Comparison of ENCODE assay signal across 8 cellular contexts in the genomic region with DNA sequence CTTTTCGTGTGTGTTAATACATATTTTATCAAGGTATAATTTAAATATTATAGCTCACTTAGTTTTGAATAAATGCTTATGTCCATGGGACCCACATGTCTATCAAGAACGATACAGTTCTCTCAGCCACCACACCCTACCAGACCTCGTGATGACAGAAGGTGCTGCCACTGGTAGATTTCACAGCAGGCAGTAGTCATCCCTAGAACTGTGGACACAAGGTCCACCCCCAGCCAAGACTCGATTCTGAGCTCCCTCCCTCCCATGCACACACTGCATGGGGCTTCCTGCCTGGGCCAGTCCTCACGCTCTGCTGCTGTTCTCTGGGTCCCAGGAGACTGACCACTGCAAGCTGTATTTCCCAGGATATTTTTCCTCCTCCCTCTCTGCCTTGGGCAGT. TPM values are rescaled to one million over a fixed set of nuclear protein-coding genes. Genes with fewer than 3 reads are reported as not detected.
A peak's percentile ranks its signal among the peaks of the same experiment; 100 is the strongest.
DNase-seq lines count a peak whose midpoint lies in the region; ATAC-seq, FAIRE-seq and TF ChIP-seq lines count a peak whose summit lies in the region.

No MANE protein-coding gene starts in this region.

- no peak overlapping the region for H3K27ac ChIP-seq in right lobe of liver
- H3K27ac ChIP-seq in testis = no peak overlapping the region

- intact Hi-C loops in right lobe of liver (cut with DNase I) (no loop called here), testis (cut with DNase I; ENCODE audit: low total_unique reads) (no loop called here)

- H3K9me3 ChIP-seq in right lobe of liver = no peaks in the 10 kb centered on the region
- no peaks in the 10 kb centered on the region for H3K9me3 ChIP-seq in testis

- DNase-seq in GM12892 (ENCODE audit: insufficient read length) = peak; percentile 14
- peak; percentile 55 to 75 for DNase-seq in NOMO-1 (lab: John Stamatoyannopoulos, UW; ENCODE audit: unreplicated experiment in 2 of 2)
- no peak for DNase-seq in right lobe of liver
- DNase-seq in DMS114 treated with DMSO at 0.1 percent for 48 hours (lab: John Stamatoyannopoulos, UW; ENCODE audit: unreplicated experiment) = no peak
- no peak for DNase-seq in NCI-H146 (lab: John Stamatoyannopoulos, UW)
- DNase-seq in testis = no peak
- DNase-seq in GDM1 (lab: John Stamatoyannopoulos, UW) = no peak

- H3K4me1 ChIP-seq in right lobe of liver (no peaks in the 10 kb centered on the region), testis (peaks cover 4% of the 10 kb centered on the region)

- no peak for TF ChIP-seq CTCF in right lobe of liver (IDR thresholded peaks at IDR 0.05)
- TF ChIP-seq CTCF in testis (IDR thresholded peaks at IDR 0.05) = no peak

- H3K36me3 ChIP-seq in right lobe of liver (no peaks in the 10 kb centered on the region), testis (ENCODE audit: low read depth, missing control alignments) (no peaks in the 10 kb centered on the region)

- 52% methylated on average over 5 of the region's 5 CpGs for WGBS in right lobe of liver (ENCODE audit: insufficient coverage, low coverage, low lambda C conversion rate, missing lambda C conversion rate)
- WGBS in testis, 2 donors = 69 to 75% methylated on average over 5 of the region's 5 CpGs

- ATAC-seq in GM21786 (IDR thresholded peaks at IDR 0.05; ENCODE audit: unreplicated experiment) (peak; percentile 73), right lobe of liver (peak; percentile 36 to 55 (median 42))

- H3K4me3 ChIP-seq in right lobe of liver (no peak overlapping the region), testis (no peak overlapping the region)

- peak; percentile 44 for FAIRE-seq in GM12892 (lab: Jason Lieb, UNC)

- TF ChIP-seq POLR2A in GM12892 (IDR thresholded peaks at IDR 0.05; ENCODE audit: low read depth, low read length) (no peak), right lobe of liver (IDR thresholded peaks at IDR 0.05) (no peak), testis (IDR thresholded peaks at IDR 0.05) (no peak)

- H3K27me3 ChIP-seq in right lobe of liver = no peaks in the 10 kb centered on the region
- H3K27me3 ChIP-seq in testis = no peaks in the 10 kb centered on the region

RNA-seq across cellular contexts. Expression of gene CREB1, which starts 26.5 kb away (rescaled TPM):
- polyA plus RNA-seq in GM12892 (2012; ENCODE audit: missing spikeins) = 48.2 TPM
- total RNA-seq in right lobe of liver = 10 to 100 TPM; 10.1 to 22.6 (median 16.8) TPM
- total RNA-seq in testis = 10 to 100 TPM; 71.3 to 96.5 TPM
- 132 TPM for polyA plus RNA-seq in testis (ENCODE audit: insufficient read depth, low read depth, low replicate concordance)

Comparison
In these comparisons a context has a peak if more than half of its experiments do, and no peak if none do; other contexts are left out.
1. DNase-seq: peak in GM12892 (single experiment) and NOMO-1 (2 of 2); none in right lobe of liver (0 of 3), DMS114 treated with DMSO at 0.1 percent for 48 hours (single experiment), NCI-H146 (single experiment), testis (single experiment) and GDM1 (single experiment).